17 cellular contexts compared by ENCODE assay signal in the genomic region with DNA sequence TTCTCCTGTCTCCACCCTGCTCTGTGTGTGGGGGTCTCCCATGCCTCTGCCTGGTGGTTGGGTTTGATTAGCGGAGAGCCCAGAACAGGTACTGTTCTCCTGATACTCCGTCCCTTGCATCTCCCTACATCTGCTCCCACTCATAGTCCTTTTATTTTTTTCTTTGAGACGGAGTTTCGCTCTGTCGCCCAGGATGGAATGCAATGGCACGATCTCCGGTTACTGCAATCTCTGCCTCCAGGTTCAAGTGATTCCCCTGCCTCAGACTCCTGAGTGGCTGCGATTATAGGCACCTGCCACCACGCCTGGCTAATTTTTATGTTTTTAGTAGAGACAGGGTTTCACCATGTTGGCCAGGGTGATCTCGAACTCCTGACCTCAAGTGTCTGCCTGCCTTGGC. TPM values are rescaled to one million over a fixed set of nuclear protein-coding genes. Genes with fewer than 3 reads are reported as not detected.
A peak's percentile ranks its signal among the peaks of the same experiment; 100 is the strongest.
DNase-seq lines count a peak whose midpoint lies in the region; ATAC-seq, FAIRE-seq and TF ChIP-seq lines count a peak whose summit lies in the region.
"Had no signal": no experiment of that assay in that cellular context is flagged by ENCODE, and none has a peak within 500 bp of the region (broad histone marks: within the 10 kb centered on the region; RNA-seq: fewer than 3 reads in every experiment).

No MANE protein-coding gene starts in this region.

- no peak for TF ChIP-seq RAD21 in HepG2 (CRISPR knock-in tag; IDR thresholded peaks at IDR 0.05)

- no peak for TF ChIP-seq CTCF in HepG2 (CRISPR knock-in tag; IDR thresholded peaks at IDR 0.05)
- TF ChIP-seq CTCF in right lobe of liver (IDR thresholded peaks at IDR 0.05) = no peak
- no peak for TF ChIP-seq CTCF in colonic mucosa (IDR thresholded peaks at IDR 0.05)

- H4K20me1 ChIP-seq in HepG2 (ENCODE audit: insufficient read depth, low read length) = peaks cover 9% of the 10 kb centered on the region
- 0 out of 2 replicates have a peak, but pooled peaks cover 3% of the 10 kb centered on the region for H4K20me1 ChIP-seq in Karpas-422 (ENCODE audit: insufficient read depth, low read depth, low read length)
- H4K20me1 ChIP-seq: BLaER1 had no signal

- H3K4me3 ChIP-seq in HepG2 (replicated peaks in 1 of 3; ENCODE audit: insufficient read depth in 1 of 3, low read depth in 2 of 3, low read length in 3 of 3) (no peak overlapping the region), right lobe of liver (no peak overlapping the region), colonic mucosa (no peak overlapping the region), Karpas-422 (ENCODE audit: low read length) (no peak overlapping the region)
- H3K4me3 ChIP-seq: BLaER1 had no signal

- H3K27ac Mint-ChIP-seq in activated T-helper 1 cell treated with anti-CD3 and anti-CD28 coated beads, Interleukin-12 subunit alpha, Interleukin-12 subunit beta, Interleukin-2, Interleukin-4 antibody, amounts not matched to agents 30 ng/mL and 10 ng/mL and 1 ng/mL, durations not matched to agents 14 hours and 24 hours and 36 hours = no peak overlapping the region

- H3K4me2 ChIP-seq in HepG2 (ENCODE audit: low read depth, low read length) (no peak overlapping the region), Karpas-422 (ENCODE audit: low read depth, low read length, poor library complexity, severe bottlenecking) (no peak overlapping the region)
- H3K4me2 ChIP-seq: BLaER1 had no signal

- no peak overlapping the region for H3K9ac ChIP-seq in HepG2 (ENCODE audit: insufficient read depth, low read depth, low read length)
- no peak overlapping the region for H3K9ac ChIP-seq in colonic mucosa (ENCODE audit: low read depth in 2 of 2, low read length in 2 of 2)
- no peak overlapping the region for H3K9ac ChIP-seq in Karpas-422 (ENCODE audit: low read length)
- H3K9ac ChIP-seq: BLaER1 had no signal

- intact Hi-C loops in HepG2 (cut with micrococcal nuclease; ENCODE audit: unreplicated experiment) = no loop called here
- intact Hi-C loops in right lobe of liver (cut with DNase I) = no loop called here
- intact Hi-C loops in colonic mucosa (cut with DNase I) = loop anchor here (10.0 kb wide), 1 partner anchor 320 kb away; a partner anchor contains a TSS
- intact Hi-C loops in activated T-helper 1 cell treated with anti-CD3 and anti-CD28 coated beads, Interleukin-12 subunit alpha, Interleukin-12 subunit beta, Interleukin-2, Interleukin-4 antibody, amounts not matched to agents 30 ng/mL and 10 ng/mL and 1 ng/mL, durations not matched to agents 14 hours and 24 hours and 36 hours (cut with micrococcal nuclease) = loop anchor here (10.0 kb wide), 1 partner anchor 110 kb away; no protein-coding TSS in a partner anchor
- intact Hi-C loops in left colon (cut with DNase I, micrococcal nuclease) = no loop called here

- FAIRE-seq in HepG2 (lab: Jason Lieb, UNC) = no peak
- FAIRE-seq: D721Med, GM12892, H54 had no signal

- peaks cover 7% of the 10 kb centered on the region for H3K27me3 Mint-ChIP-seq in activated T-helper 1 cell treated with anti-CD3 and anti-CD28 coated beads, Interleukin-12 subunit alpha, Interleukin-12 subunit beta, Interleukin-2, Interleukin-4 antibody, amounts not matched to agents 30 ng/mL and 10 ng/mL and 1 ng/mL, durations not matched to agents 14 hours and 24 hours and 36 hours (ENCODE audit: insufficient read depth)

- no TSS peak for BruUV-seq in HepG2 (replicated peaks; lab: Mats Ljungman, UMichigan)

- H3K4me3 Mint-ChIP-seq in activated T-helper 1 cell treated with anti-CD3 and anti-CD28 coated beads, Interleukin-12 subunit alpha, Interleukin-12 subunit beta, Interleukin-2, Interleukin-4 antibody, amounts not matched to agents 30 ng/mL and 10 ng/mL and 1 ng/mL, durations not matched to agents 14 hours and 24 hours and 36 hours = no peak overlapping the region

- H3K4me1 ChIP-seq in HepG2 (ENCODE audit: insufficient read depth, low read length) = peaks cover 27% of the 10 kb centered on the region
- peaks cover 0 to 39% (median 3%) of the 10 kb centered on the region in 4 donors for H3K4me1 ChIP-seq in right lobe of liver
- H3K4me1 ChIP-seq in colonic mucosa = no peaks in the 10 kb centered on the region
- H3K4me1 ChIP-seq in Karpas-422 (ENCODE audit: low read length) = no peaks in the 10 kb centered on the region

- H3K36me3 ChIP-seq in HepG2 (replicated peaks in 1 of 2; ENCODE audit: control insufficient read depth in 1 of 2, insufficient read depth in 2 of 2, low read length in 2 of 2) (peaks cover 3 to 10% of the 10 kb centered on the region in 2 experiments), right lobe of liver (peaks cover 0 to 15% (median 7%) of the 10 kb centered on the region in 4 donors), colonic mucosa (no peaks in the 10 kb centered on the region), Karpas-422 (ENCODE audit: insufficient read depth, low read length) (no peaks in the 10 kb centered on the region)
- H3K36me3 ChIP-seq: BLaER1 had no signal

- CTCF ChIA-PET in HepG2 (lab: Yijun Ruan, JAX; ENCODE audit: low intra/inter-chr PET ratio, low total read pairs) = no interaction called here

- POLR2A ChIA-PET in HepG2 (lab: Yijun Ruan, JAX) = interaction anchor here (11.1 kb wide), 1 partner anchor 14 kb away, joined by 176 read pairs; a partner anchor contains a TSS

- no peak overlapping the region for H2AFZ ChIP-seq in HepG2 (ENCODE audit: low read length)
- no peak overlapping the region for H2AFZ ChIP-seq in Karpas-422 (ENCODE audit: low read length)

- H3K9me2 ChIP-seq in Karpas-422 (replicated peaks; ENCODE audit: insufficient read depth, low read length) = no peaks in the 10 kb centered on the region

- TF ChIP-seq POLR2A in HepG2 (IDR thresholded peaks at IDR 0.05; ENCODE audit: insufficient read depth in 1 of 2, low read depth in 2 of 2, low read length in 2 of 2) (peak in 1 of 2 experiments; percentile 30; a peak in 1 of 4 replicates), right lobe of liver (IDR thresholded peaks at IDR 0.05) (no peak)

- WGBS in HepG2 (ENCODE audit: low lambda C conversion rate) = 93% methylated on average over 10 of the region's 10 CpGs
- WGBS in right lobe of liver (ENCODE audit: insufficient coverage, low coverage, low lambda C conversion rate, missing lambda C conversion rate) = 79% methylated on average over 10 of the region's 10 CpGs

- H3K9me3 ChIP-seq in HepG2 (ENCODE audit: low read length) = no peaks in the 10 kb centered on the region
- H3K9me3 ChIP-seq in right lobe of liver = no peaks in the 10 kb centered on the region
- no peaks in the 10 kb centered on the region for H3K9me3 ChIP-seq in colonic mucosa
- H3K9me3 ChIP-seq in Karpas-422 (ENCODE audit: low read length) = no peaks in the 10 kb centered on the region
- H3K9me3 ChIP-seq: BLaER1 had no signal

- no peaks in the 10 kb centered on the region for H3K9me3 Mint-ChIP-seq in activated T-helper 1 cell treated with anti-CD3 and anti-CD28 coated beads, Interleukin-12 subunit alpha, Interleukin-12 subunit beta, Interleukin-2, Interleukin-4 antibody, amounts not matched to agents 30 ng/mL and 10 ng/mL and 1 ng/mL, durations not matched to agents 14 hours and 24 hours and 36 hours

- in situ Hi-C loops in HepG2 (cut with HindIII; ENCODE audit: extremely low pct_ligation_motif_present, low pct_unique_long_range_greater_than_20kb) = no loop called here

- no peak for TF ChIP-seq EP300 in HepG2 (IDR thresholded peaks at IDR 0.05; ENCODE audit: low read depth in 2 of 2, low read length in 2 of 2)
- no peak for TF ChIP-seq EP300 in HepG2 (CRISPR knock-in tag; IDR thresholded peaks at IDR 0.05; ENCODE audit: borderline replicate concordance)

- no peak for DNase-seq in HepG2 (ENCODE audit: low spot score)
- DNase-seq in right lobe of liver = no peak
- DNase-seq in colonic mucosa = no peak
- peak; percentile 70 for DNase-seq in left kidney (ENCODE audit: low read depth, low spot score)
- no peak for DNase-seq in Karpas-422
- DNase-seq in activated T-helper 1 cell treated with anti-CD3 and anti-CD28 coated beads, Interleukin-12 subunit alpha, Interleukin-12 subunit beta, Interleukin-2, Interleukin-4 antibody, amounts not matched to agents 30 ng/mL and 10 ng/mL and 1 ng/mL, durations not matched to agents 14 hours and 24 hours and 36 hours (ENCODE audit: low spot score) = no peak
- DNase-seq in left colon = no peak
- DNase-seq: 8988T, AML-193, DND-41, GDM1 had no signal

- H3K27me3 ChIP-seq in HepG2 (ENCODE audit: control insufficient read depth in 1 of 2, insufficient read depth in 2 of 2, low read length in 2 of 2) = no peaks in the 10 kb centered on the region
- H3K27me3 ChIP-seq in right lobe of liver = no peaks in the 10 kb centered on the region
- no peaks in the 10 kb centered on the region for H3K27me3 ChIP-seq in colonic mucosa
- H3K27me3 ChIP-seq in Karpas-422 (ENCODE audit: low read length) = no peaks in the 10 kb centered on the region; the same call in 1 of the 2 replicates
- H3K27me3 ChIP-seq: BLaER1 had no signal

- H3K27ac ChIP-seq in HepG2 (ENCODE audit: extremely low read length, insufficient read depth, low read length) (no peak overlapping the region), right lobe of liver (no peak overlapping the region), colonic mucosa (peak overlapping the region; percentile 37), Karpas-422 (ENCODE audit: low read length) (no peak overlapping the region)
- H3K27ac ChIP-seq: BLaER1, HL-60 had no signal

- H3K36me3 Mint-ChIP-seq in activated T-helper 1 cell treated with anti-CD3 and anti-CD28 coated beads, Interleukin-12 subunit alpha, Interleukin-12 subunit beta, Interleukin-2, Interleukin-4 antibody, amounts not matched to agents 30 ng/mL and 10 ng/mL and 1 ng/mL, durations not matched to agents 14 hours and 24 hours and 36 hours (ENCODE audit: low read depth) = no peaks in the 10 kb centered on the region

- H3K79me2 ChIP-seq in HepG2 (ENCODE audit: insufficient read depth, low read length) (no peaks in the 10 kb centered on the region), Karpas-422 (ENCODE audit: low read length) (no peaks in the 10 kb centered on the region)

- no peak for ATAC-seq in HepG2
- no peak for ATAC-seq in right lobe of liver
- ATAC-seq in left colon = no peak
- ATAC-seq: HCT116 had no signal

- H3K4me1 Mint-ChIP-seq in activated T-helper 1 cell treated with anti-CD3 and anti-CD28 coated beads, Interleukin-12 subunit alpha, Interleukin-12 subunit beta, Interleukin-2, Interleukin-4 antibody, amounts not matched to agents 30 ng/mL and 10 ng/mL and 1 ng/mL, durations not matched to agents 14 hours and 24 hours and 36 hours (ENCODE audit: low read depth) = peaks cover 21% of the 10 kb centered on the region

RNA-seq across cellular contexts. Expression of a gene that starts 13.2 kb away (rescaled TPM):
- total RNA-seq in HepG2 (2016; rRNA removed; fragmentation: Illumina TruSeq; extraction: Trizol) = 27.0 and 34.7 TPM in 2 replicates
- 8.0 and 9.3 TPM in 2 replicates for total RNA-seq in HepG2 (2016; cell fraction: cytosol; rRNA removed; fragmentation: Illumina TruSeq; extraction: Trizol; ENCODE audit: low read depth)
- 23.4 and 36.7 TPM in 2 replicates for total RNA-seq in HepG2 (2016; cell fraction: insoluble cytoplasmic fraction; rRNA removed; fragmentation: Illumina TruSeq; extraction: Trizol)
- total RNA-seq in HepG2 (2016; cell fraction: membrane; rRNA removed; fragmentation: Illumina TruSeq; extraction: Trizol) = 19.4 and 20.4 TPM in 2 replicates
- 29.9 and 31.7 TPM in 2 replicates for total RNA-seq in HepG2 (2016; cell fraction: nucleus; rRNA removed; fragmentation: Illumina TruSeq; extraction: Trizol)
- polyA plus RNA-seq in HepG2 (2011; rRNA removed) = 13.4 and 18.2 TPM in 2 replicates
- polyA plus RNA-seq in HepG2 (2011; cell fraction: cytosol; rRNA removed) = 7.6 and 12.7 TPM in 2 replicates
- polyA plus RNA-seq in HepG2 (2011; cell fraction: nucleus; rRNA removed) = 41.8 and 43.1 TPM in 2 replicates
- polyA plus RNA-seq in HepG2 (2012) = 21.5 and 22.4 TPM in 2 replicates
- 6.0 and 7.0 TPM in 2 replicates for polyA plus RNA-seq in HepG2 (2016; cell fraction: cytosol; fragmentation: Illumina TruSeq; extraction: Trizol; ENCODE audit: low read depth)
- polyA plus RNA-seq in HepG2 (2016; cell fraction: insoluble cytoplasmic fraction; fragmentation: Illumina TruSeq; extraction: Trizol; ENCODE audit: low read depth) = 27.7 and 38.7 TPM in 2 replicates
- 13.6 and 14.7 TPM in 2 replicates for polyA plus RNA-seq in HepG2 (2016; cell fraction: membrane; fragmentation: Illumina TruSeq; extraction: Trizol; ENCODE audit: low read depth)
- polyA plus RNA-seq in HepG2 (2016; cell fraction: nucleus; fragmentation: Illumina TruSeq; extraction: Trizol; ENCODE audit: insufficient read depth, low read depth) = 64.2 and 66.0 TPM in 2 replicates
- polyA minus RNA-seq in HepG2 (2011; rRNA and poly(A)+ RNA removed; ENCODE audit: low replicate concordance) = 56.3 TPM in 1 of 2 replicates, not detected in the other
- 14.7 and 17.2 TPM in 2 replicates for polyA minus RNA-seq in HepG2 (2011; cell fraction: cytosol; rRNA and poly(A)+ RNA removed)
- 16.5 and 21.5 TPM in 2 replicates for polyA minus RNA-seq in HepG2 (2011; cell fraction: nucleus; rRNA and poly(A)+ RNA removed)
- 10 to 100 TPM in 5 of 6 experiments, 1 to 10 TPM in 1; 9.8 to 20.5 (median 19.0) TPM for total RNA-seq in right lobe of liver
- 10 to 100 TPM; 18.0 to 24.7 TPM for total RNA-seq in colonic mucosa
- not detected in 2 replicates for total RNA-seq in Karpas-422 (2014; rRNA removed; shearing (Covaris generic); ENCODE audit: low replicate concordance)
- total RNA-seq in activated T-helper 1 cell treated with anti-CD3 and anti-CD28 coated beads, Interleukin-12 subunit alpha, Interleukin-12 subunit beta, Interleukin-2, Interleukin-4 antibody, amounts not matched to agents 30 ng/mL and 10 ng/mL and 1 ng/mL, durations not matched to agents 14 hours and 24 hours and 36 hours = not detected in 2 replicates
- total RNA-seq in left colon = 10 to 100 TPM; 16.0 to 16.9 TPM

RNA-seq across cellular contexts. Expression of a gene that starts 51.2 kb away (rescaled TPM):
- total RNA-seq in HepG2 (2016; rRNA removed; fragmentation: Illumina TruSeq; extraction: Trizol) = 11.1 and 12.9 TPM in 2 replicates
- 2.9 and 3.0 TPM in 2 replicates for total RNA-seq in HepG2 (2016; cell fraction: cytosol; rRNA removed; fragmentation: Illumina TruSeq; extraction: Trizol; ENCODE audit: low read depth)
- 11.4 and 12.4 TPM in 2 replicates for total RNA-seq in HepG2 (2016; cell fraction: insoluble cytoplasmic fraction; rRNA removed; fragmentation: Illumina TruSeq; extraction: Trizol)
- total RNA-seq in HepG2 (2016; cell fraction: membrane; rRNA removed; fragmentation: Illumina TruSeq; extraction: Trizol) = 6.7 and 7.4 TPM in 2 replicates
- 6.3 and 8.5 TPM in 2 replicates for total RNA-seq in HepG2 (2016; cell fraction: nucleus; rRNA removed; fragmentation: Illumina TruSeq; extraction: Trizol)
- polyA plus RNA-seq in HepG2 (2011; rRNA removed) = 7.5 and 7.9 TPM in 2 replicates
- polyA plus RNA-seq in HepG2 (2011; cell fraction: cytosol; rRNA removed) = 7.3 TPM in 2 replicates
- polyA plus RNA-seq in HepG2 (2011; cell fraction: nucleus; rRNA removed) = 5.4 and 5.7 TPM in 2 replicates
- 4.9 and 5.2 TPM in 2 replicates for polyA plus RNA-seq in HepG2 (2012)
- 2.1 and 2.4 TPM in 2 replicates for polyA plus RNA-seq in HepG2 (2016; cell fraction: cytosol; fragmentation: Illumina TruSeq; extraction: Trizol; ENCODE audit: low read depth)
- polyA plus RNA-seq in HepG2 (2016; cell fraction: insoluble cytoplasmic fraction; fragmentation: Illumina TruSeq; extraction: Trizol; ENCODE audit: low read depth) = 15.7 and 18.4 TPM in 2 replicates
- polyA plus RNA-seq in HepG2 (2016; cell fraction: membrane; fragmentation: Illumina TruSeq; extraction: Trizol; ENCODE audit: low read depth) = 4.8 and 5.4 TPM in 2 replicates
- polyA plus RNA-seq in HepG2 (2016; cell fraction: nucleus; fragmentation: Illumina TruSeq; extraction: Trizol; ENCODE audit: insufficient read depth, low read depth) = 11.1 and 11.5 TPM in 2 replicates
- polyA minus RNA-seq in HepG2 (2011; rRNA and poly(A)+ RNA removed; ENCODE audit: low replicate concordance) = 5.8 and 9.3 TPM in 2 replicates
- 3.1 and 3.3 TPM in 2 replicates for polyA minus RNA-seq in HepG2 (2011; cell fraction: cytosol; rRNA and poly(A)+ RNA removed)
- 8.5 and 12.4 TPM in 2 replicates for polyA minus RNA-seq in HepG2 (2011; cell fraction: nucleus; rRNA and poly(A)+ RNA removed)
- 10 to 100 TPM in 2 of 6 experiments, 1 to 10 TPM in 4; 6.7 to 12.2 (median 8.8) TPM for total RNA-seq in right lobe of liver
- total RNA-seq in colonic mucosa = 10 to 100 TPM; 10.6 to 18.3 TPM
- total RNA-seq in Karpas-422 (2014; rRNA removed; shearing (Covaris generic); ENCODE audit: low replicate concordance) = 5.2 and 30.3 TPM in 2 replicates
- 34.6 and 35.3 TPM in 2 replicates for total RNA-seq in activated T-helper 1 cell treated with anti-CD3 and anti-CD28 coated beads, Interleukin-12 subunit alpha, Interleukin-12 subunit beta, Interleukin-2, Interleukin-4 antibody, amounts not matched to agents 30 ng/mL and 10 ng/mL and 1 ng/mL, durations not matched to agents 14 hours and 24 hours and 36 hours
- 10 to 100 TPM; 12.5 to 14.4 TPM for total RNA-seq in left colon

Comparison
In these comparisons a context has a peak if more than half of its experiments do, and no peak if none do; other contexts are left out.
1. intact Hi-C loops: an anchor here in colonic mucosa (10.0 kb wide) and activated T-helper 1 cell treated with anti-CD3 and anti-CD28 coated beads, Interleukin-12 subunit alpha, Interleukin-12 subunit beta, Interleukin-2, Interleukin-4 antibody, amounts not matched to agents 30 ng/mL and 10 ng/mL and 1 ng/mL, durations not matched to agents 14 hours and 24 hours and 36 hours (10.0 kb wide); none called in HepG2, right lobe of liver and left colon.